In genomic region chr1:89454845-89455521, GRCh38 we compare ENCODE assay signal across 9 cellular contexts.
DNase-seq lines count a peak whose midpoint lies in the region; ATAC-seq and TF ChIP-seq lines count a peak whose summit lies in the region.
"Had no signal": no experiment of that assay in that cellular context is flagged by ENCODE, and none has a peak within 500 bp of the region (broad histone marks: within the 10 kb centered on the region; RNA-seq: fewer than 3 reads in every experiment).

No MANE protein-coding gene starts in this region.

- H3K4me3 ChIP-seq in HAP-1 = no peak overlapping the region

- peak; percentile 96 for ATAC-seq in CD4-positive, alpha-beta T cell (ENCODE audit: poor library complexity)
- peak; percentile 21 to 34 for ATAC-seq in activated CD4-positive, CD25-positive, alpha-beta regulatory T cell treated with anti-CD3 and anti-CD28 coated beads, Interleukin-2, amount 50 U/mL, for 24 hours
- ATAC-seq in memory B cell (ENCODE audit: low read depth) = peak; percentile 84
- ATAC-seq in stimulated activated effector memory CD8-positive, alpha-beta T cell treated with anti-CD3 and anti-CD28 coated beads, Interleukin-12 subunit alpha, Interleukin-12 subunit beta, amount 100 ng/mL, for 72 hours = peak; percentile 65

- no peak overlapping the region for H3K27ac Mint-ChIP-seq in CD4-positive, alpha-beta T cell
- H3K27ac Mint-ChIP-seq in memory B cell = no peak overlapping the region
- no peak overlapping the region for H3K27ac Mint-ChIP-seq in stimulated activated effector memory CD8-positive, alpha-beta T cell treated with anti-CD3 and anti-CD28 coated beads, Interleukin-12 subunit alpha, Interleukin-12 subunit beta, amount 100 ng/mL, for 72 hours
- H3K27ac Mint-ChIP-seq: stimulated activated naive CD8-positive, alpha-beta T cell treated with anti-CD3 and anti-CD28 coated beads, Interleukin-15, Interleukin-2, amounts not matched to agents 100 ng/mL and 50 ng/mL, for 24 hours had no signal

- peaks cover 9% of the 10 kb centered on the region for H3K4me1 Mint-ChIP-seq in CD4-positive, alpha-beta T cell (ENCODE audit: low read depth)
- H3K4me1 Mint-ChIP-seq in memory B cell = peaks cover 3% of the 10 kb centered on the region
- H3K4me1 Mint-ChIP-seq in stimulated activated effector memory CD8-positive, alpha-beta T cell treated with anti-CD3 and anti-CD28 coated beads, Interleukin-12 subunit alpha, Interleukin-12 subunit beta, amount 100 ng/mL, for 72 hours = peaks cover 15% of the 10 kb centered on the region

- H3K27me3 ChIP-seq in CD4-positive, alpha-beta T cell (ENCODE audit: control insufficient read depth, insufficient read depth, low read length) = no peaks in the 10 kb centered on the region
- 0 out of 2 replicates have a peak, but pooled peaks cover under 1% of the 10 kb centered on the region for H3K27me3 ChIP-seq in HAP-1 (ENCODE audit: low read depth)

- POLR2A ChIA-PET in CD4-positive, alpha-beta T cell (lab: Charles Lee) = interaction anchor here (1.0 kb wide), 1 partner anchor 455 kb away, joined by 3 read pairs; no protein-coding TSS in a partner anchor

- DNase-seq in CD4-positive, alpha-beta T cell = peak; percentile 37 to 60 (median 44)
- DNase-seq in HAP-1 (ENCODE audit: low spot score in 2 of 2) = peak; percentile 51 to 58
- peak; percentile 12 for DNase-seq in NCI-H2196 treated with DMSO at 0.1 percent for 48 hours (lab: John Stamatoyannopoulos, UW; ENCODE audit: unreplicated experiment)
- DNase-seq in dermis microvascular lymphatic vessel endothelial cell (ENCODE audit: low read depth in 2 of 2) = peak; percentile 30 to 52
- DNase-seq in memory B cell (ENCODE audit: low spot score in 2 of 2) = peak; percentile 35 to 43
- DNase-seq in stimulated activated effector memory CD8-positive, alpha-beta T cell treated with anti-CD3 and anti-CD28 coated beads, Interleukin-12 subunit alpha, Interleukin-12 subunit beta, amount 100 ng/mL, for 72 hours (ENCODE audit: low spot score in 2 of 2) = peak; percentile 26 to 73
- DNase-seq in cortex of kidney (lab: John Stamatoyannopoulos, UW) = no peak

- H3K27ac ChIP-seq in CD4-positive, alpha-beta T cell (ENCODE audit: low read depth, low read length) = no peak overlapping the region

- H3K36me3 ChIP-seq in HAP-1 (replicated peaks) = no peaks in the 10 kb centered on the region

- TF ChIP-seq CTCF in CD4-positive, alpha-beta T cell (IDR thresholded peaks at IDR 0.05) = peak; percentile 84

- no peaks in the 10 kb centered on the region for H3K36me3 Mint-ChIP-seq in CD4-positive, alpha-beta T cell (ENCODE audit: low read depth)
- H3K36me3 Mint-ChIP-seq in memory B cell = no peaks in the 10 kb centered on the region
- peaks cover 7% of the 10 kb centered on the region for H3K36me3 Mint-ChIP-seq in stimulated activated effector memory CD8-positive, alpha-beta T cell treated with anti-CD3 and anti-CD28 coated beads, Interleukin-12 subunit alpha, Interleukin-12 subunit beta, amount 100 ng/mL, for 72 hours

- H3K4me1 ChIP-seq in HAP-1 = no peaks in the 10 kb centered on the region

- CTCF ChIA-PET in CD4-positive, alpha-beta T cell (lab: Charles Lee) = interaction anchor here (1.5 to 3.5 kb wide), 3 partner anchors 369 to 481 kb away, joined by 4 to 13 read pairs (median 10); no protein-coding TSS in a partner anchor

- H3K27me3 Mint-ChIP-seq in CD4-positive, alpha-beta T cell = peaks cover 4% of the 10 kb centered on the region
- peaks cover 5% of the 10 kb centered on the region for H3K27me3 Mint-ChIP-seq in memory B cell

- no peaks in the 10 kb centered on the region for H3K9me3 ChIP-seq in CD4-positive, alpha-beta T cell (ENCODE audit: control insufficient read depth, low read length)
- H3K9me3 ChIP-seq in HAP-1 = no peaks in the 10 kb centered on the region

- intact Hi-C loops in CD4-positive, alpha-beta T cell (cut with DNase I, micrococcal nuclease) = loop anchor here (1.0 to 10.0 kb wide), 9 partner anchors 97 to 520 kb away; no protein-coding TSS in a partner anchor

- no peak overlapping the region for H3K4me3 Mint-ChIP-seq in CD4-positive, alpha-beta T cell
- H3K4me3 Mint-ChIP-seq in memory B cell = no peak overlapping the region
- H3K4me3 Mint-ChIP-seq in stimulated activated effector memory CD8-positive, alpha-beta T cell treated with anti-CD3 and anti-CD28 coated beads, Interleukin-12 subunit alpha, Interleukin-12 subunit beta, amount 100 ng/mL, for 72 hours = no peak overlapping the region
- H3K4me3 Mint-ChIP-seq: stimulated activated naive CD8-positive, alpha-beta T cell treated with anti-CD3 and anti-CD28 coated beads, Interleukin-15, Interleukin-2, amounts not matched to agents 100 ng/mL and 50 ng/mL, for 24 hours had no signal

- H3K9me3 Mint-ChIP-seq in CD4-positive, alpha-beta T cell = no peaks in the 10 kb centered on the region
- no peaks in the 10 kb centered on the region for H3K9me3 Mint-ChIP-seq in memory B cell
- no peaks in the 10 kb centered on the region for H3K9me3 Mint-ChIP-seq in stimulated activated effector memory CD8-positive, alpha-beta T cell treated with anti-CD3 and anti-CD28 coated beads, Interleukin-12 subunit alpha, Interleukin-12 subunit beta, amount 100 ng/mL, for 72 hours
- H3K9me3 Mint-ChIP-seq: stimulated activated naive CD8-positive, alpha-beta T cell treated with anti-CD3 and anti-CD28 coated beads, Interleukin-15, Interleukin-2, amounts not matched to agents 100 ng/mL and 50 ng/mL, for 24 hours had no signal

- in situ Hi-C loops in HAP-1 (cut with MboI; ENCODE audit: low sequenced_read_pairs) = no loop called here

Comparison
In these comparisons a context has a peak if more than half of its experiments do, and no peak if none do; other contexts are left out.
1. ATAC-seq: peak in every context shown above with its lines; median percentile 96 in CD4-positive, alpha-beta T cell; 84 in memory B cell; 65 in stimulated activated effector memory CD8-positive, alpha-beta T cell treated with anti-CD3 and anti-CD28 coated beads, Interleukin-12 subunit alpha, Interleukin-12 subunit beta, amount 100 ng/mL, for 72 hours; 28 in activated CD4-positive, CD25-positive, alpha-beta regulatory T cell treated with anti-CD3 and anti-CD28 coated beads, Interleukin-2, amount 50 U/mL, for 24 hours.